1 cellular context compared by ENCODE assay signal in genomic region chr6:296151-297122, GRCh38.
TF ChIP-seq lines count a peak whose summit lies in the region.

No MANE protein-coding gene starts in this region.

TF ChIP-seq in GM12878, 131 proteins besides CTCF, POLR2A, EP300 and RAD21 (continued from another document):
- peak; percentile 88 for TF ChIP-seq SMAD5 (IDR thresholded peaks at IDR 0.05; ENCODE audit: low read depth)
- TF ChIP-seq ATF7 (IDR thresholded peaks at IDR 0.05; ENCODE audit: low read depth): no peak; the same call in none of the 2 replicates
- no peak for TF ChIP-seq NFIC (IDR thresholded peaks at IDR 0.05; ENCODE audit: low read depth, low read length)
- no peak for TF ChIP-seq BCLAF1 (IDR thresholded peaks at IDR 0.05)
- TF ChIP-seq TARDBP (IDR thresholded peaks at IDR 0.05; ENCODE audit: borderline replicate concordance): no peak
- TF ChIP-seq ZBTB40 (IDR thresholded peaks at IDR 0.05; ENCODE audit: borderline replicate concordance): no peak
- TF ChIP-seq JUND (IDR thresholded peaks at IDR 0.05; ENCODE audit: low read depth, low read length): no peak
- no peak for TF ChIP-seq ETV6 (conservative IDR thresholded peaks at IDR 0.05 in 1 of 2, IDR thresholded peaks at IDR 0.05 in 1 of 2; ENCODE audit: borderline replicate concordance in 1 of 2, low read depth in 1 of 2)
- no peak for TF ChIP-seq NKRF (conservative IDR thresholded peaks at IDR 0.05)
- TF ChIP-seq RUNX3 (IDR thresholded peaks at IDR 0.05; ENCODE audit: low read length): no peak
- TF ChIP-seq ATF2 (IDR thresholded peaks at IDR 0.05; ENCODE audit: low read length): no peak
- no peak for TF ChIP-seq USF1 (IDR thresholded peaks at IDR 0.05; ENCODE audit: borderline replicate concordance, extremely low read length, insufficient read depth, low read depth, low read length)
- no peak; the same call in 1 of the 2 replicates for TF ChIP-seq TAF1 (IDR thresholded peaks at IDR 0.05; ENCODE audit: borderline replicate concordance, low read depth, low read length)
- no peak for TF ChIP-seq HCFC1 (IDR thresholded peaks at IDR 0.05; ENCODE audit: low read length)
- TF ChIP-seq RCOR1 (conservative IDR thresholded peaks at IDR 0.05; ENCODE audit: low read depth, low read length): no peak
- no peak for TF ChIP-seq NRF1 (conservative IDR thresholded peaks at IDR 0.05; ENCODE audit: low read depth, low read length)
- peak; percentile 11; the same call in 1 of the 2 replicates for TF ChIP-seq PAX5 (IDR thresholded peaks at IDR 0.05; ENCODE audit: borderline replicate concordance, low read depth, low read length)
- TF ChIP-seq SREBF1 (IDR thresholded peaks at IDR 0.05; ENCODE audit: low read length): no peak
- TF ChIP-seq REST (IDR thresholded peaks at IDR 0.05; ENCODE audit: low read depth, low read length): no peak
- TF ChIP-seq NR2C2 (IDR thresholded peaks at IDR 0.05; ENCODE audit: borderline replicate concordance, control insufficient read depth, insufficient read length, low read depth): no peak
- no peak for TF ChIP-seq BRCA1 (IDR thresholded peaks at IDR 0.05; ENCODE audit: low read depth, low read length)
- no peak for TF ChIP-seq KAT2A (conservative IDR thresholded peaks at IDR 0.05; ENCODE audit: control insufficient read depth, low read depth, low read length)
- TF ChIP-seq SRF (IDR thresholded peaks at IDR 0.05; ENCODE audit: low read depth in 2 of 2, low read length in 2 of 2): no peak
- TF ChIP-seq NBN (IDR thresholded peaks at IDR 0.05): no peak
- no peak for TF ChIP-seq RAD51 (IDR thresholded peaks at IDR 0.05)
- TF ChIP-seq BCL11A (IDR thresholded peaks at IDR 0.05; ENCODE audit: low read depth, low read length): no peak
- TF ChIP-seq POLR2AphosphoS2 (IDR thresholded peaks at IDR 0.05; ENCODE audit: low read depth, low read length): peak; percentile 74
- TF ChIP-seq STAT3 (IDR thresholded peaks at IDR 0.05; ENCODE audit: low read depth, low read length): no peak
- TF ChIP-seq TCF7 (IDR thresholded peaks at IDR 0.05; ENCODE audit: borderline replicate concordance): no peak
- peak; percentile 80; the same call in 1 of the 2 replicates for TF ChIP-seq ZBED1 (IDR thresholded peaks at IDR 0.05; ENCODE audit: borderline replicate concordance)
- TF ChIP-seq SPI1 (IDR thresholded peaks at IDR 0.05; ENCODE audit: borderline replicate concordance, insufficient read depth, low read depth, low read length): no peak; the same call in 1 of the 2 replicates
- no peak for TF ChIP-seq HDGF (IDR thresholded peaks at IDR 0.05)
- no peak for TF ChIP-seq CREB1 (IDR thresholded peaks at IDR 0.05; ENCODE audit: low read depth)
- TF ChIP-seq JUNB (IDR thresholded peaks at IDR 0.05): peak; percentile 55
- no peak for TF ChIP-seq SUZ12 (IDR thresholded peaks at IDR 0.05; ENCODE audit: unreplicated experiment)
- TF ChIP-seq TCF12 (IDR thresholded peaks at IDR 0.05; ENCODE audit: low read depth, low read length): no peak
- TF ChIP-seq KDM1A (IDR thresholded peaks at IDR 0.05; ENCODE audit: borderline replicate concordance): no peak
- no peak; the same call in 1 of the 2 replicates for TF ChIP-seq MXI1 (IDR thresholded peaks at IDR 0.05; ENCODE audit: low read depth, low read length)
- TF ChIP-seq ZZZ3 (IDR thresholded peaks at IDR 0.05; ENCODE audit: control insufficient read depth, insufficient read length, low read depth): no peak
- TF ChIP-seq POU2F2 (IDR thresholded peaks at IDR 0.05; ENCODE audit: borderline replicate concordance, low read depth, low read length): peak; percentile 97
- no peak for TF ChIP-seq CBX3 (IDR thresholded peaks at IDR 0.05; ENCODE audit: borderline replicate concordance, low read depth)
- TF ChIP-seq IKZF2 (IDR thresholded peaks at IDR 0.05): no peak
- TF ChIP-seq LARP7 (IDR thresholded peaks at IDR 0.05): no peak
- no peak for TF ChIP-seq ZNF24 (IDR thresholded peaks at IDR 0.05)
- TF ChIP-seq YY1 (IDR thresholded peaks at IDR 0.05; ENCODE audit: low read depth, low read length): peak; percentile 30
- TF ChIP-seq BACH1 (IDR thresholded peaks at IDR 0.05; ENCODE audit: borderline replicate concordance): no peak
- no peak for TF ChIP-seq ZBTB4 (CRISPR knock-in tag; IDR thresholded peaks at IDR 0.05)
- TF ChIP-seq ZNF217 (IDR thresholded peaks at IDR 0.05): no peak
- TF ChIP-seq NR2F1 (conservative IDR thresholded peaks at IDR 0.05): no peak
TF ChIP-seq in GM12878: peak in this region for 24.
